ENCODE assay signal across 14 cellular contexts in genomic region chr2:230916218-230916617, GRCh38. TPM values are rescaled to one million over a fixed set of nuclear protein-coding genes. Genes with fewer than 3 reads are reported as not detected.
"Had no signal": no experiment of that assay in that cellular context is flagged by ENCODE, and none has a peak within 500 bp of the region (broad histone marks: within the 10 kb centered on the region; RNA-seq: fewer than 3 reads in every experiment).

No MANE protein-coding gene starts in this region.

- H3K27me3 ChIP-seq: upper lobe of right lung had no signal

- H3K27ac ChIP-seq: epithelial cell of prostate, skin epidermis, upper lobe of right lung had no signal

- H3K4me1 ChIP-seq: upper lobe of right lung had no signal

- H3K36me3 Mint-ChIP-seq: brain, natural killer cell had no signal

- H3K9me3 ChIP-seq: upper lobe of right lung had no signal

- H3K27ac Mint-ChIP-seq: brain, natural killer cell had no signal

- ATAC-seq: natural killer cell, upper lobe of right lung had no signal

- H3K9me3 Mint-ChIP-seq: brain; central memory CD8-positive, alpha-beta T cell; natural killer cell had no signal

- DNase-seq: activated CD4-positive, alpha-beta T cell treated with anti-CD3 and anti-CD28 coated beads, Interleukin-2, amount 50 U/mL, for 48 hours; activated naive CD4-positive, alpha-beta T cell treated with Interleukin-2 at 50 U/mL for 16 hours; amniotic stem cell; cortex of kidney; effector memory CD4-positive, alpha-beta T cell; hypothalamus; natural killer cell; upper lobe of right lung had no signal

- H3K36me3 ChIP-seq: upper lobe of right lung had no signal

- H3K4me3 Mint-ChIP-seq: brain; central memory CD8-positive, alpha-beta T cell; natural killer cell had no signal

- H3K4me3 ChIP-seq: skin epidermis, upper lobe of right lung had no signal

- H3K4me1 Mint-ChIP-seq: natural killer cell had no signal

RNA-seq across cellular contexts. Expression of gene GPR55, which starts 8.8 kb away (rescaled TPM):
- total RNA-seq: lung microvascular endothelial cell, temporal lobe had no signal
